ENCODE assay signal across 8 cellular contexts in the genomic region with DNA sequence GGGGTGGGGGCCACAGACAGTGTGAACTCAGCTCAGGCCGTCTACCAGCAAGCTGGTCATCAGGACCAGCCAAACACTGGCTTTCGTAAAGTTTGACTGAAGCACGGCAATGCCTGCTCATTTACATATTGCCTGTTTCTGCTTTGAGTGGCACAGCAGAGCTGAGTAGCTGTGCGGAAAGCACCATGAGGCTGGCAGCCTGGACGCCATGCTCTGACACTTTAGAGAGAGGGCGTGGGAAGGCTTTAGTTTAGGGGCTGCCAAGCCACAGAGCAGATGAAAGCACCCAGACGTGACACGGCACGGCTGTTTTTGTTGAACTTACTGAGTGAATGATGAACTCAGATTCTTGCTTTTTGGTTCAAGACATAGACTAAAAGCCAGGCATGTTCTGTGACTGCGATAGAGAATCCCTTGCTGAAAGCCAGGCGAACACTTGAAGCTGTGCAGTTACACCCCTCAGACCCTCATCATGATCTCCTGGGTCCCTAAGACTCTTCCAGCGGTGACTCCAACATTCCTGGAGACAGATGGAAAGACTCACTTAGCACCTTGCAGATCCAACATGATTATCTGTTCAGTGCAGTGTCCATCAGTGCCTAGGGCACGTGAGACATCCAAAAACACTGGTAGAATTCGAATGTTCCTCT.
DNase-seq lines count a peak whose midpoint lies in the region; ATAC-seq, FAIRE-seq and TF ChIP-seq lines count a peak whose summit lies in the region.

No MANE protein-coding gene starts in this region.

- WGBS in small intestine, 3 donors: 54 to 83% (median 75%) methylated on average over 14 of the region's 14 CpGs

- H3K9me3 ChIP-seq in effector memory CD4-positive, alpha-beta T cell (ENCODE audit: control insufficient read depth, low read length): no peaks in the 10 kb centered on the region
- H3K9me3 ChIP-seq in small intestine (ENCODE audit: control insufficient read depth, low read depth): no peaks in the 10 kb centered on the region

- H3K4me1 ChIP-seq in effector memory CD4-positive, alpha-beta T cell (ENCODE audit: control insufficient read depth, insufficient read depth, low read length, poor library complexity, severe bottlenecking): no peaks in the 10 kb centered on the region
- no peaks in the 10 kb centered on the region for H3K4me1 ChIP-seq in small intestine (ENCODE audit: control insufficient read depth in 2 of 2, insufficient read depth in 1 of 2, low read depth in 1 of 2, low read length in 1 of 2)

- H3K36me3 ChIP-seq in effector memory CD4-positive, alpha-beta T cell (ENCODE audit: control insufficient read depth, insufficient read depth, low read length): no peaks in the 10 kb centered on the region
- H3K36me3 ChIP-seq in small intestine (ENCODE audit: control insufficient read depth in 2 of 2, insufficient read depth in 2 of 2, low read length in 2 of 2): no peaks in the 10 kb centered on the region

- no peak overlapping the region for H3K4me3 ChIP-seq in foreskin fibroblast (ENCODE audit: low read depth in 1 of 2, low read length in 2 of 2)
- no peak overlapping the region for H3K4me3 ChIP-seq in effector memory CD4-positive, alpha-beta T cell (ENCODE audit: insufficient read depth, low read depth, low read length, poor library complexity, severe bottlenecking)
- no peak overlapping the region for H3K4me3 ChIP-seq in small intestine (ENCODE audit: low read depth in 1 of 2, low read length in 2 of 2)

- TF ChIP-seq CTCF in foreskin fibroblast (IDR thresholded peaks at IDR 0.05; ENCODE audit: low read depth, low read length): no peak

- ATAC-seq in GM19468 (IDR thresholded peaks at IDR 0.05; ENCODE audit: extremely low read depth, unreplicated experiment) (peak; percentile 98), HG03469 (IDR thresholded peaks at IDR 0.05; ENCODE audit: unreplicated experiment) (peak; percentile 98)

- DNase-seq in GM04503 (ENCODE audit: low read depth) (peak; percentile 34), foreskin fibroblast (peak; percentile 77 to 85), DMS 273 (lab: John Stamatoyannopoulos, UW; ENCODE audit: unreplicated experiment) (no peak), small intestine (no peak)
- no peak for DNase-seq in effector memory CD4-positive, alpha-beta T cell
- no peak for DNase-seq in stimulated activated naive CD4-positive, alpha-beta T cell treated with Interleukin-2 at 50 U/mL for 16 hours (lab: John Stamatoyannopoulos, UW)

- H3K27me3 ChIP-seq in effector memory CD4-positive, alpha-beta T cell (replicated peaks; ENCODE audit: control insufficient read depth, insufficient read depth, low read length, poor library complexity, severe bottlenecking): no peaks in the 10 kb centered on the region
- H3K27me3 ChIP-seq in small intestine (ENCODE audit: control insufficient read depth in 2 of 2, insufficient read depth in 2 of 2, low read length in 2 of 2): no peaks in the 10 kb centered on the region

- H3K27ac ChIP-seq in effector memory CD4-positive, alpha-beta T cell (ENCODE audit: insufficient read depth, low read length, poor library complexity, severe bottlenecking): no peak overlapping the region
- H3K27ac ChIP-seq in small intestine (ENCODE audit: low read depth in 1 of 2, low read length in 1 of 2): no peak overlapping the region

- FAIRE-seq in small intestine (lab: Jason Lieb, UNC): no peak

Comparison
In these comparisons a context has a peak if more than half of its experiments do, and no peak if none do; other contexts are left out.
1. DNase-seq: peak in GM04503 (single experiment) and foreskin fibroblast (2 of 2); none in effector memory CD4-positive, alpha-beta T cell (0 of 3), stimulated activated naive CD4-positive, alpha-beta T cell treated with Interleukin-2 at 50 U/mL for 16 hours (single experiment), DMS 273 (single experiment) and small intestine (single experiment).